ENCODE assay signal across 8 cellular contexts in genomic region chr1:193183019-193183643, GRCh38. TPM values are rescaled to one million over a fixed set of nuclear protein-coding genes. Genes with fewer than 3 reads are reported as not detected.
DNase-seq lines count a peak whose midpoint lies in the region; ATAC-seq and TF ChIP-seq lines count a peak whose summit lies in the region.

No MANE protein-coding gene starts in this region.

- WGBS in esophagus muscularis mucosa = 1% methylated on average over 2 of the region's 2 CpGs

- H3K9me3 ChIP-seq in SK-N-MC (ENCODE audit: low read depth, low read length) (no peaks in the 10 kb centered on the region), esophagus muscularis mucosa (no peaks in the 10 kb centered on the region), neuron (ENCODE audit: low read length) (peaks cover 8% of the 10 kb centered on the region)

- H3K4me3 ChIP-seq in HFF-Myc (replicated peaks; ENCODE audit: low read depth, low read length) = no peak overlapping the region
- no peak overlapping the region for H3K4me3 ChIP-seq in SK-N-MC
- peak overlapping the region in 3 of 4 donors; percentile 0 to 36 (median 5) for H3K4me3 ChIP-seq in esophagus muscularis mucosa
- H3K4me3 ChIP-seq in neuron (ENCODE audit: low read length) = peak overlapping the region; percentile 58

- no peak for DNase-seq in activated T-cell treated with anti-CD3 and anti-CD28 coated beads, Interleukin-2, amount 50 U/mL, for 24 hours
- no peak for DNase-seq in activated T-cell treated with anti-CD3 and anti-CD28 coated beads, Interleukin-2, amount 50 U/mL, for 1 hour
- peak; percentile 38 for DNase-seq in HFF-Myc (ENCODE audit: extremely low read depth, low read depth)
- peak; percentile 80 for DNase-seq in NCI-H1048 (lab: John Stamatoyannopoulos, UW)
- DNase-seq in SK-N-MC (ENCODE audit: low read depth, low spot score) = peak; percentile 71
- no peak for DNase-seq in esophagus muscularis mucosa (ENCODE audit: extremely low spot score)

- H3K4me1 ChIP-seq in esophagus muscularis mucosa = peaks cover 19 to 85% (median 80%) of the 10 kb centered on the region in 4 donors
- peaks cover 18% of the 10 kb centered on the region for H3K4me1 ChIP-seq in neuron (ENCODE audit: insufficient read depth, low read length)

- H3K36me3 ChIP-seq in SK-N-MC (ENCODE audit: insufficient read depth, low read length) (no peaks in the 10 kb centered on the region), esophagus muscularis mucosa (no peaks in the 10 kb centered on the region), neuron (ENCODE audit: insufficient read depth, low read length) (peaks cover 20% of the 10 kb centered on the region)

- no peaks in the 10 kb centered on the region for H3K27me3 Mint-ChIP-seq in activated T-cell treated with anti-CD3 and anti-CD28 coated beads, Interleukin-2, amount 50 U/mL, for 24 hours

- peak overlapping the region; percentile 32 for H3K4me3 Mint-ChIP-seq in activated T-cell treated with anti-CD3 and anti-CD28 coated beads, Interleukin-2, amount 50 U/mL, for 24 hours

- no peak for TF ChIP-seq EP300 in esophagus muscularis mucosa (IDR thresholded peaks at IDR 0.05)

- no peak overlapping the region for H2AFZ ChIP-seq in neuron (ENCODE audit: low read depth, low read length)

- ATAC-seq in GM18505 (IDR thresholded peaks at IDR 0.05; ENCODE audit: unreplicated experiment) = no peak

- H3K36me3 Mint-ChIP-seq in activated T-cell treated with anti-CD3 and anti-CD28 coated beads, Interleukin-2, amount 50 U/mL, for 24 hours (ENCODE audit: low read depth) = peaks cover 20% of the 10 kb centered on the region

- H3K27ac ChIP-seq in SK-N-MC (0 out of 2 replicates have a peak overlapping the region, but pooled peaks have one; percentile 52), esophagus muscularis mucosa (replicated peaks in 1 of 4) (no peak overlapping the region)

- H3K27me3 ChIP-seq in esophagus muscularis mucosa = no peaks in the 10 kb centered on the region
- H3K27me3 ChIP-seq in neuron (ENCODE audit: insufficient read depth, low read length) = no peaks in the 10 kb centered on the region

- no peak overlapping the region for H3K27ac Mint-ChIP-seq in activated T-cell treated with anti-CD3 and anti-CD28 coated beads, Interleukin-2, amount 50 U/mL, for 24 hours

- H3K4me1 Mint-ChIP-seq in activated T-cell treated with anti-CD3 and anti-CD28 coated beads, Interleukin-2, amount 50 U/mL, for 24 hours (ENCODE audit: low read depth) = peaks cover 55% of the 10 kb centered on the region

- TF ChIP-seq POLR2A in esophagus muscularis mucosa (IDR thresholded peaks at IDR 0.05; ENCODE audit: low read depth) (no peak), GM18505 (IDR thresholded peaks at IDR 0.05; ENCODE audit: borderline replicate concordance, extremely low read depth, insufficient read depth, insufficient read length) (no peak)

- peak; percentile 60 for TF ChIP-seq CTCF in HFF-Myc (IDR thresholded peaks at IDR 0.05; ENCODE audit: low read depth, low read length, missing control alignments)
- TF ChIP-seq CTCF in esophagus muscularis mucosa (IDR thresholded peaks at IDR 0.05) = peak; percentile 68 to 87 (median 82)

- intact Hi-C loops in esophagus muscularis mucosa (cut with DNase I) = loop anchor here (5.0 to 10.0 kb wide), 2 partner anchors 222 to 1114 kb away; no protein-coding TSS in a partner anchor

- H3K9me3 Mint-ChIP-seq in activated T-cell treated with anti-CD3 and anti-CD28 coated beads, Interleukin-2, amount 50 U/mL, for 24 hours = no peaks in the 10 kb centered on the region

- H3K9ac ChIP-seq in SK-N-MC (ENCODE audit: insufficient read length) = peak overlapping the region; percentile 40

RNA-seq across cellular contexts. Expression of gene B3GALT2, which starts 3.3 kb away (rescaled TPM):
- total RNA-seq in esophagus muscularis mucosa = 1 to 10 TPM in 3 of 4 donors, under 1 TPM in 1; 0.50 to 4.6 (median 1.8) TPM

Comparison
In these comparisons a context has a peak if more than half of its experiments do, and no peak if none do; other contexts are left out.
1. DNase-seq: peak in HFF-Myc (single experiment), NCI-H1048 (single experiment) and SK-N-MC (single experiment); none in activated T-cell treated with anti-CD3 and anti-CD28 coated beads, Interleukin-2, amount 50 U/mL, for 24 hours (single experiment), activated T-cell treated with anti-CD3 and anti-CD28 coated beads, Interleukin-2, amount 50 U/mL, for 1 hour (single experiment) and esophagus muscularis mucosa (single experiment).
2. H3K4me3 ChIP-seq: peak in esophagus muscularis mucosa (3 of 4) and neuron (single experiment); none in HFF-Myc (single experiment) and SK-N-MC (single experiment).